Comparison of ENCODE assay signal across 1 cellular context in the genomic region with DNA sequence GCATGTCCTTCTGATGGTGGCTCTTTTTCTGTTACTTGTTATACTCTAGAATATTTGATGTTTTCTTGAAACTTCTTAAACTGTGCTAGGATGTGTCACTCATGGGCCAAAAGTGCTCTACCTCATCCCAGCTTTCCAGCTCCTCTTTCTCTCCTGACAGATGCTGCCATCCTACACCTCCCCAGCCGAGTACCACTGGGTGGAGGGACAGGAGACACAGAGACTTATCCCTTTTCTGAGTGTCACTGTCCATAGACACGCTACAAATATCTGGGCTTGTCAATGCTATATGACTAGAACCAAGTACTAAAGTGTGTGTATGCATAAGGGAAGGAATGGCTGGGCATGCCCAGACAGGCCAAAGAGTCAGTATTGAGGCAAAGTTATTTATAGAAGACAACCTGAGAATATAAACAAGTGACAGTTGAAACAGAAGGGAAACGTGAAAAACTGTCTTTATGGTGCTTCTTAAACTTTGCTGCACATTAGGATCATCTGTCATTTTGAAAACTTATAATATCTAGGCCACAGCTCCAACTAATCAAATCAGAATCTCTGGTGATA.
TF ChIP-seq lines count a peak whose summit lies in the region.

No MANE protein-coding gene starts in this region.

TF ChIP-seq in GM23338, 12 proteins besides CTCF, POLR2A, EP300 and RAD21 (continued from another document):
- TF ChIP-seq, protein P1, sequence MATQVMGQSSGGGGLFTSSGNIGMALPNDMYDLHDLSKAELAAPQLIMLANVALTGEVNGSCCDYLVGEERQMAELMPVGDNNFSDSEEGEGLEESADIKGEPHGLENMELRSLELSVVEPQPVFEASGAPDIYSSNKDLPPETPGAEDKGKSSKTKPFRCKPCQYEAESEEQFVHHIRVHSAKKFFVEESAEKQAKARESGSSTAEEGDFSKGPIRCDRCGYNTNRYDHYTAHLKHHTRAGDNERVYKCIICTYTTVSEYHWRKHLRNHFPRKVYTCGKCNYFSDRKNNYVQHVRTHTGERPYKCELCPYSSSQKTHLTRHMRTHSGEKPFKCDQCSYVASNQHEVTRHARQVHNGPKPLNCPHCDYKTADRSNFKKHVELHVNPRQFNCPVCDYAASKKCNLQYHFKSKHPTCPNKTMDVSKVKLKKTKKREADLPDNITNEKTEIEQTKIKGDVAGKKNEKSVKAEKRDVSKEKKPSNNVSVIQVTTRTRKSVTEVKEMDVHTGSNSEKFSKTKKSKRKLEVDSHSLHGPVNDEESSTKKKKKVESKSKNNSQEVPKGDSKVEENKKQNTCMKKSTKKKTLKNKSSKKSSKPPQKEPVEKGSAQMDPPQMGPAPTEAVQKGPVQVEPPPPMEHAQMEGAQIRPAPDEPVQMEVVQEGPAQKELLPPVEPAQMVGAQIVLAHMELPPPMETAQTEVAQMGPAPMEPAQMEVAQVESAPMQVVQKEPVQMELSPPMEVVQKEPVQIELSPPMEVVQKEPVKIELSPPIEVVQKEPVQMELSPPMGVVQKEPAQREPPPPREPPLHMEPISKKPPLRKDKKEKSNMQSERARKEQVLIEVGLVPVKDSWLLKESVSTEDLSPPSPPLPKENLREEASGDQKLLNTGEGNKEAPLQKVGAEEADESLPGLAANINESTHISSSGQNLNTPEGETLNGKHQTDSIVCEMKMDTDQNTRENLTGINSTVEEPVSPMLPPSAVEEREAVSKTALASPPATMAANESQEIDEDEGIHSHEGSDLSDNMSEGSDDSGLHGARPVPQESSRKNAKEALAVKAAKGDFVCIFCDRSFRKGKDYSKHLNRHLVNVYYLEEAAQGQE (IDR thresholded peaks at IDR 0.05; ENCODE audit: unreplicated experiment): no peak
- TF ChIP-seq STAT1 (IDR thresholded peaks at IDR 0.05; ENCODE audit: unreplicated experiment): no peak
- no peak for TF ChIP-seq EZH2 (IDR thresholded peaks at IDR 0.05; ENCODE audit: low read depth, unreplicated experiment)
- TF ChIP-seq CREB1 (CRISPR knock-in tag; IDR thresholded peaks at IDR 0.05; ENCODE audit: low read depth): no peak
- no peak for TF ChIP-seq ZNF114 (CRISPR knock-in tag; IDR thresholded peaks at IDR 0.05)
- TF ChIP-seq POLR2AphosphoS5 (IDR thresholded peaks at IDR 0.05; ENCODE audit: low read depth): no peak
